ENCODE assay signal across 7 cellular contexts in genomic region chr7:28957064-28957821, GRCh38. TPM values are rescaled to one million over a fixed set of nuclear protein-coding genes. Genes with fewer than 3 reads are reported as not detected.
A peak's percentile ranks its signal among the peaks of the same experiment; 100 is the strongest.
DNase-seq lines count a peak whose midpoint lies in the region; ATAC-seq and TF ChIP-seq lines count a peak whose summit lies in the region.

No MANE protein-coding gene starts in this region.

- WGBS in esophagus squamous epithelium, 2 donors = 3% methylated on average over 6 of the region's 63 CpGs; no CpG with 5 or more reads in 1 of the 2 donors

- H3K4me1 Mint-ChIP-seq in natural killer cell = peaks cover 14 to 17% of the 10 kb centered on the region in 2 donors

- TF ChIP-seq CTCF in GM13976 (IDR thresholded peaks at IDR 0.05; ENCODE audit: borderline replicate concordance, control extremely low read depth, extremely low read depth, insufficient read depth, missing control alignments) (no peak), esophagus squamous epithelium (IDR thresholded peaks at IDR 0.05) (no peak), natural killer cell (IDR thresholded peaks at IDR 0.05) (no peak)

- ATAC-seq in SK-N-SH treated with all-trans-retinoic acid at 6 μM for 48 hours (peak; percentile 22), natural killer cell (peak in 2 of 3 donors; percentile 14 to 38), GM18867 (IDR thresholded peaks at IDR 0.05; ENCODE audit: unreplicated experiment) (no peak)

- DNase-seq in GM13976 (ENCODE audit: low spot score) (peak; percentile 40), esophagus squamous epithelium (lab: John Stamatoyannopoulos, UW) (no peak), natural killer cell (no peak), NK-92 (lab: John Stamatoyannopoulos, UW; ENCODE audit: unreplicated experiment) (no peak), HEK293T (ENCODE audit: extremely low spot score) (no peak)

- no peaks in the 10 kb centered on the region for H3K9me3 ChIP-seq in esophagus squamous epithelium

- H3K27me3 Mint-ChIP-seq in natural killer cell (ENCODE audit: low read depth in 2 of 2) = peaks cover 48 to 52% of the 10 kb centered on the region in 2 donors

- peaks cover 0 to 42% (median 0%) of the 10 kb centered on the region in 4 donors for H3K27me3 ChIP-seq in esophagus squamous epithelium

- peak overlapping the region; percentile 47 to 73 (median 61) for H3K4me3 ChIP-seq in esophagus squamous epithelium

- no peaks in the 10 kb centered on the region for H3K36me3 Mint-ChIP-seq in natural killer cell

- intact Hi-C loops in esophagus squamous epithelium (cut with DNase I) = loop anchor here (10.0 kb wide), 1 partner anchor 148 kb away; no protein-coding TSS in a partner anchor
- intact Hi-C loops in natural killer cell (cut with micrococcal nuclease) = no loop called here

- in situ Hi-C loops in GM13976 (cut with MboI; ENCODE audit: low sequenced_read_pairs, unreplicated experiment) = no loop called here

- no peak for TF ChIP-seq POLR2A in esophagus squamous epithelium (IDR thresholded peaks at IDR 0.05)

- peak overlapping the region; percentile 84 to 91 (median 88) for H3K27ac ChIP-seq in esophagus squamous epithelium

- CTCF ChIA-PET in HEK293T (lab: Yijun Ruan, JAX) = interaction anchor here (0.6 to 2.5 kb wide), 20 partner anchors 13 to 458 kb away, joined by 3 to 40 read pairs (median 4); no protein-coding TSS in a partner anchor

- H3K9me3 Mint-ChIP-seq in natural killer cell = no peaks in the 10 kb centered on the region

- peaks cover 24 to 80% (median 45%) of the 10 kb centered on the region in 3 donors for H3K4me1 ChIP-seq in esophagus squamous epithelium

- no peaks in the 10 kb centered on the region for H3K36me3 ChIP-seq in esophagus squamous epithelium

- peak overlapping the region; percentile 79 for H3K4me3 Mint-ChIP-seq in natural killer cell

- H3K27ac Mint-ChIP-seq in natural killer cell = no peak overlapping the region

- POLR2A ChIA-PET in HEK293T (lab: Yijun Ruan, JAX) = no interaction called here

TF ChIP-seq in SK-N-SH treated with all-trans-retinoic acid at 6 μM for 48 hours, 23 proteins besides CTCF, POLR2A, EP300 and RAD21:
- TF ChIP-seq ZC3H10 (CRISPR knock-in tag; IDR thresholded peaks at IDR 0.05) (no peak), GLIS3 (CRISPR knock-in tag; IDR thresholded peaks at IDR 0.05) (no peak), TCF4 (CRISPR knock-in tag; IDR thresholded peaks at IDR 0.05; ENCODE audit: borderline replicate concordance) (no peak), CSDC2 (CRISPR knock-in tag; IDR thresholded peaks at IDR 0.05) (no peak), ZFP30 (CRISPR knock-in tag; IDR thresholded peaks at IDR 0.05) (no peak), ZNF70 (CRISPR knock-in tag; IDR thresholded peaks at IDR 0.05) (no peak), ZNF565 (CRISPR knock-in tag; conservative IDR thresholded peaks at IDR 0.05; ENCODE audit: low read depth) (no peak), TOX (CRISPR knock-in tag; IDR thresholded peaks at IDR 0.05; ENCODE audit: borderline replicate concordance) (no peak)

TF ChIP-seq in HEK293T, 16 proteins besides CTCF, POLR2A, EP300 and RAD21:
- TF ChIP-seq FOXK2 (IDR thresholded peaks at IDR 0.05) = no peak
TF ChIP-seq in HEK293T: peak in this region for 0.

RNA-seq across cellular contexts. Expression of gene TRIL, which starts 0.9 kb away (rescaled TPM):
- 1 to 10 TPM; 1.4 to 6.5 (median 2.1) TPM for total RNA-seq in esophagus squamous epithelium
- total RNA-seq in natural killer cell = under 1 TPM in 1 of 3 donors, not detected in 2; 0.07 TPM
